ENCODE assay signal across 9 cellular contexts in the genomic region with DNA sequence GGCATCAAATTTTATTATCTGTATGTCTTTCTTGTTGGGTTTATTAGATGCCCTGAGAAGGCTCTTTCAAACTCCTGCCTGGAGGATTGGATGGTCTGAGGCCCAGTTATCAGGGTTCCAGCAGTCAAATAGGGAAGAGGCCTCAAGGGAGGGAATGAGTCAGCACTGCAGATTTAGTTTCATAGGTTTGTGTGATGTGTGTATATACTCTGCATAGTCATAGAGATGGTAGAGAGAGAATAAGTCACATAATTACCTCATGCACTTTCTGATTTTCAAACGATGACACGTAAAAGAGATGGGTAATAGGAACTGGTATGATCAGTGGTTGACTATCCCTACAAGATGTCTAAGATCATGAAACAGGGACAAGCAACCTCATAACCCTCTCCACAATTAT.
DNase-seq lines count a peak whose midpoint lies in the region; ATAC-seq and TF ChIP-seq lines count a peak whose summit lies in the region.
"Had no signal": no experiment of that assay in that cellular context is flagged by ENCODE, and none has a peak within 500 bp of the region (broad histone marks: within the 10 kb centered on the region; RNA-seq: fewer than 3 reads in every experiment).

No MANE protein-coding gene starts in this region.

- 0 out of 2 replicates have a peak, but pooled peaks cover 3% of the 10 kb centered on the region for H3K9me2 ChIP-seq in GM23338 (ENCODE audit: insufficient read depth)

- H3K79me2 ChIP-seq in GM23338 (replicated peaks; ENCODE audit: insufficient read depth) = no peaks in the 10 kb centered on the region

- no peaks in the 10 kb centered on the region for H3K27me3 ChIP-seq in AG04450 (ENCODE audit: control insufficient read depth, insufficient read depth, low read length)
- H3K27me3 ChIP-seq in RWPE2 (ENCODE audit: insufficient read depth, poor library complexity, severe bottlenecking) = no peaks in the 10 kb centered on the region
- H3K27me3 ChIP-seq in left ventricle myocardium inferior (ENCODE audit: low read depth) = no peaks in the 10 kb centered on the region
- no peaks in the 10 kb centered on the region for H3K27me3 ChIP-seq in GM23338 (ENCODE audit: insufficient read depth)

- H3K36me3 ChIP-seq in RWPE2 (ENCODE audit: low read depth) (no peaks in the 10 kb centered on the region), left ventricle myocardium inferior (no peaks in the 10 kb centered on the region), GM23338 (ENCODE audit: insufficient read depth) (no peaks in the 10 kb centered on the region)

- intact Hi-C loops in left ventricle myocardium inferior (cut with micrococcal nuclease) = no loop called here

- H3F3A ChIP-seq in GM23338 (replicated peaks; ENCODE audit: low read depth) = no peaks in the 10 kb centered on the region

- H3K4me1 Mint-ChIP-seq in GM23338 = no peaks in the 10 kb centered on the region; the same call in 2 of the 3 replicates

- no peak overlapping the region for H2AFZ ChIP-seq in GM23338

- ATAC-seq in GM18907 (IDR thresholded peaks at IDR 0.05; ENCODE audit: unreplicated experiment) (peak; percentile 100), HG02943 (IDR thresholded peaks at IDR 0.05; ENCODE audit: low read depth, unreplicated experiment) (peak; percentile 87), RWPE2 (ENCODE audit: low read depth) (peak; percentile 12; the same call in 1 of the 3 replicates), GM23338 (no peak)

- POLR2A ChIA-PET in AG04450 (lab: Yijun Ruan, JAX) = no interaction called here

- H3K4me1 ChIP-seq in RWPE2 (ENCODE audit: insufficient read depth, poor library complexity, severe bottlenecking) (no peaks in the 10 kb centered on the region), left ventricle myocardium inferior (no peaks in the 10 kb centered on the region), GM23338 (ENCODE audit: insufficient read depth) (no peaks in the 10 kb centered on the region)

- CTCF ChIA-PET in AG04450 (lab: Charles Lee) = interaction anchor here (1.1 kb wide), 1 partner anchor 59 kb away, joined by 3 read pairs; no protein-coding TSS in a partner anchor

- no peak overlapping the region for H3K27ac ChIP-seq in AG04450 (ENCODE audit: low read depth, low read length)
- no peak overlapping the region for H3K27ac ChIP-seq in RWPE2 (ENCODE audit: poor library complexity, severe bottlenecking)
- H3K27ac ChIP-seq in left ventricle myocardium inferior (replicated peaks) = no peak overlapping the region
- no peak overlapping the region for H3K27ac ChIP-seq in GM23338 (ENCODE audit: low read depth)

- no peak overlapping the region for H3K4me3 Mint-ChIP-seq in GM23338
- H3K4me3 Mint-ChIP-seq: nephron had no signal

- H3K36me3 Mint-ChIP-seq in GM23338 (ENCODE audit: low read depth) = no peaks in the 10 kb centered on the region

- DNase-seq in AG04450 (ENCODE audit: low read depth, low spot score) (peak; percentile 29), RWPE2 (ENCODE audit: low spot score) (no peak), COR-L47 (lab: John Stamatoyannopoulos, UW) (no peak), left ventricle myocardium inferior (no peak), GM23338 (ENCODE audit: low spot score) (no peak), NCI-H774 (lab: John Stamatoyannopoulos, UW) (no peak)

- no peaks in the 10 kb centered on the region for H4K20me1 ChIP-seq in GM23338 (replicated peaks; ENCODE audit: insufficient read depth)

- H3K27ac Mint-ChIP-seq in GM23338 = no peak overlapping the region
- H3K27ac Mint-ChIP-seq: nephron had no signal

- no peaks in the 10 kb centered on the region for H3K27me3 Mint-ChIP-seq in GM23338 (ENCODE audit: insufficient read depth, low read depth, poor library complexity)

- H3K4me3 ChIP-seq in AG04450 (ENCODE audit: low read depth, low read length) (no peak overlapping the region), RWPE2 (ENCODE audit: severe bottlenecking) (no peak overlapping the region), left ventricle myocardium inferior (no peak overlapping the region), GM23338 (no peak overlapping the region)

- H3K9me3 ChIP-seq in AG04450 (ENCODE audit: control insufficient read depth, insufficient read depth, low read length) = no peaks in the 10 kb centered on the region
- no peaks in the 10 kb centered on the region for H3K9me3 ChIP-seq in RWPE2 (ENCODE audit: severe bottlenecking)
- no peaks in the 10 kb centered on the region for H3K9me3 ChIP-seq in left ventricle myocardium inferior (replicated peaks)

- no peak overlapping the region for H3K4me2 ChIP-seq in GM23338

- TF ChIP-seq CTCF in AG04450 (IDR thresholded peaks at IDR 0.05; ENCODE audit: low read depth, low read length) = no peak
- TF ChIP-seq CTCF in RWPE2 (IDR thresholded peaks at IDR 0.05; ENCODE audit: poor library complexity, severe bottlenecking) = no peak
- TF ChIP-seq CTCF in left ventricle myocardium inferior (IDR thresholded peaks at IDR 0.05; ENCODE audit: borderline replicate concordance) = no peak
- TF ChIP-seq CTCF in GM23338 (conservative IDR thresholded peaks at IDR 0.05; ENCODE audit: low read depth in 2 of 2) = no peak

- H3K9me3 Mint-ChIP-seq in GM23338 = no peaks in the 10 kb centered on the region
- H3K9me3 Mint-ChIP-seq: nephron had no signal

TF ChIP-seq in GM23338, 12 proteins besides CTCF, POLR2A, EP300 and RAD21:
- no peak for TF ChIP-seq EZH2phosphoT487 (IDR thresholded peaks at IDR 0.05; ENCODE audit: unreplicated experiment)
- no peak for TF ChIP-seq NANOG (IDR thresholded peaks at IDR 0.05; ENCODE audit: borderline replicate concordance)
- no peak for TF ChIP-seq STAT1 (IDR thresholded peaks at IDR 0.05; ENCODE audit: unreplicated experiment)
- TF ChIP-seq ZNF331 (CRISPR knock-in tag; IDR thresholded peaks at IDR 0.05; ENCODE audit: low read depth) = no peak
- TF ChIP-seq, protein P1, sequence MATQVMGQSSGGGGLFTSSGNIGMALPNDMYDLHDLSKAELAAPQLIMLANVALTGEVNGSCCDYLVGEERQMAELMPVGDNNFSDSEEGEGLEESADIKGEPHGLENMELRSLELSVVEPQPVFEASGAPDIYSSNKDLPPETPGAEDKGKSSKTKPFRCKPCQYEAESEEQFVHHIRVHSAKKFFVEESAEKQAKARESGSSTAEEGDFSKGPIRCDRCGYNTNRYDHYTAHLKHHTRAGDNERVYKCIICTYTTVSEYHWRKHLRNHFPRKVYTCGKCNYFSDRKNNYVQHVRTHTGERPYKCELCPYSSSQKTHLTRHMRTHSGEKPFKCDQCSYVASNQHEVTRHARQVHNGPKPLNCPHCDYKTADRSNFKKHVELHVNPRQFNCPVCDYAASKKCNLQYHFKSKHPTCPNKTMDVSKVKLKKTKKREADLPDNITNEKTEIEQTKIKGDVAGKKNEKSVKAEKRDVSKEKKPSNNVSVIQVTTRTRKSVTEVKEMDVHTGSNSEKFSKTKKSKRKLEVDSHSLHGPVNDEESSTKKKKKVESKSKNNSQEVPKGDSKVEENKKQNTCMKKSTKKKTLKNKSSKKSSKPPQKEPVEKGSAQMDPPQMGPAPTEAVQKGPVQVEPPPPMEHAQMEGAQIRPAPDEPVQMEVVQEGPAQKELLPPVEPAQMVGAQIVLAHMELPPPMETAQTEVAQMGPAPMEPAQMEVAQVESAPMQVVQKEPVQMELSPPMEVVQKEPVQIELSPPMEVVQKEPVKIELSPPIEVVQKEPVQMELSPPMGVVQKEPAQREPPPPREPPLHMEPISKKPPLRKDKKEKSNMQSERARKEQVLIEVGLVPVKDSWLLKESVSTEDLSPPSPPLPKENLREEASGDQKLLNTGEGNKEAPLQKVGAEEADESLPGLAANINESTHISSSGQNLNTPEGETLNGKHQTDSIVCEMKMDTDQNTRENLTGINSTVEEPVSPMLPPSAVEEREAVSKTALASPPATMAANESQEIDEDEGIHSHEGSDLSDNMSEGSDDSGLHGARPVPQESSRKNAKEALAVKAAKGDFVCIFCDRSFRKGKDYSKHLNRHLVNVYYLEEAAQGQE (IDR thresholded peaks at IDR 0.05; ENCODE audit: unreplicated experiment) = no peak
- no peak for TF ChIP-seq CREB1 (CRISPR knock-in tag; IDR thresholded peaks at IDR 0.05; ENCODE audit: low read depth)
TF ChIP-seq in GM23338: peak in this region for 0.
